In the genomic region with DNA sequence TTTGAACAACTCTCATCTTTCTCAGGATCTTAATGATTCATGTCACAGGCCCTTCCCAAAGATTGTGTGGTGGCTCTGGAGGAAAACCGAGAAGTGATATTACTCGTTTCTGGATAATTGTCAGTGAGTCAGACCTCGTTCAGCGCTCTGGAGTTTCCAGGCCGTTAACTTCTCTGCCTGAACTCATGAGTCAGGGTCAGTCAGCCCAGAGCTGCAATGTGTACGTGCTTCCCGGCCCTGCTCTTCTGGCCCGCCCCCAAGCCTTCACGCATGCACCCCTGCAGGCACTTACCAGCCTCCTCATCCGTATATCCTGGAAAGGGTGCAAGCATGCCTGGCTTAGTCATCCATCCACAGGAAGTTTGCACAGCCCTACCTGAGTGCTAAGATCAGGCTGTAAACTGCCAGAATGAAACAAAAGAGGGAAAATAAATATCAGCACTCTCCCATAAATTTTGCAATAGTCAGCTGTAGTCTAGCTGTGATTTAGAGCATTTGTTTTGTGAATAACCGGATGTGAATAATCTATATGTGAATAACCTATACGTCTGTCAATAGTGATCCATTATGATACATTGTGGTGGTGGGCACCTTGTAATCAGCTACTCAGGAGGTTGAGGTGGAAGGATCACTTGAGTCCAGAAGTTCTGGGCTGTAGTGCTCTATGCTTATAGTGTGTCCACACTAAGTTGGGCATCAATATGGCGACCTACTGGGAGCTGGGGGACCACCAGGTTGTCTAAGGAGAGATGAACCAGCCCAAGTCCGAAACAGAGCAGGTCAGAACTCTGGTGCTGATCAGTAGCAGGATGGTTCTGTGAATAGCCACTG, we compare ENCODE assay signal across 9 cellular contexts. TPM values are rescaled to one million over a fixed set of nuclear protein-coding genes. Genes with fewer than 3 reads are reported as not detected.
DNase-seq lines count a peak whose midpoint lies in the region; TF ChIP-seq lines count a peak whose summit lies in the region.
"Had no signal": no experiment of that assay in that cellular context is flagged by ENCODE, and none has a peak within 500 bp of the region (broad histone marks: within the 10 kb centered on the region; RNA-seq: fewer than 3 reads in every experiment).

No MANE protein-coding gene starts in this region.

- H3K36me3 ChIP-seq in BJ (ENCODE audit: control insufficient read depth, insufficient read depth, low read length) (no peaks in the 10 kb centered on the region), spleen (no peaks in the 10 kb centered on the region)

- peak; percentile 97 for DNase-seq in BJ (ENCODE audit: low read depth)
- DNase-seq in GM20000 (ENCODE audit: low spot score) = peak; percentile 51
- peak; percentile 73 for DNase-seq in NCI-H146 (lab: John Stamatoyannopoulos, UW)
- peak; percentile 72 to 80 for DNase-seq in activated T-cell treated with anti-CD3 and anti-CD28 coated beads, Interleukin-2, amount 50 U/mL, for 48 hours
- peak; percentile 84 for DNase-seq in hepatic stellate cell (ENCODE audit: low spot score)
- no peak for DNase-seq in spleen
- no peak for DNase-seq in NCI-H2171 (lab: John Stamatoyannopoulos, UW)
- DNase-seq in DMS114 treated with DMSO at 0.1 percent for 48 hours (lab: John Stamatoyannopoulos, UW; ENCODE audit: unreplicated experiment) = no peak
- DNase-seq: naive B cell had no signal

- intact Hi-C loops in spleen (cut with DNase I; ENCODE audit: low total_unique reads) = no loop called here

- H3K27ac ChIP-seq in spleen = peak overlapping the region in 6 of 8 donors; percentile 3 to 35 (median 21)

- CTCF ChIA-PET in BJ (lab: Yijun Ruan, JAX) = interaction anchor here (0.6 to 6.9 kb wide), 2 partner anchors 13 to 53 kb away, joined by 3 to 43 read pairs; no protein-coding TSS in a partner anchor

- 39 to 58% (median 48%) methylated on average over 14 of the region's 14 CpGs for WGBS in spleen, 5 donors

- H3K27me3 ChIP-seq in BJ (ENCODE audit: control insufficient read depth, insufficient read depth, low read length) = no peaks in the 10 kb centered on the region
- H3K27me3 ChIP-seq in spleen (replicated peaks in 1 of 7) = no peaks in the 10 kb centered on the region

- POLR2A ChIA-PET in BJ (lab: Charles Lee) = no interaction called here

- no peak for TF ChIP-seq POLR2A in spleen (IDR thresholded peaks at IDR 0.05)

- no peaks in the 10 kb centered on the region for H3K9me3 ChIP-seq in spleen

- H3K4me3 ChIP-seq in BJ (ENCODE audit: low read depth, low read length) (no peak overlapping the region), spleen (no peak overlapping the region)

- TF ChIP-seq CTCF in BJ (IDR thresholded peaks at IDR 0.05; ENCODE audit: insufficient read depth, low read depth, low read length) = no peak
- no peak for TF ChIP-seq CTCF in GM20000 (IDR thresholded peaks at IDR 0.05; ENCODE audit: extremely low read depth, missing control alignments)
- TF ChIP-seq CTCF in spleen (IDR thresholded peaks at IDR 0.05 in 8 of 11, conservative IDR thresholded peaks at IDR 0.05 in 3 of 11) = no peak

- peaks cover 3 to 43% (median 31%) of the 10 kb centered on the region in 6 donors for H3K4me1 ChIP-seq in spleen

RNA-seq across cellular contexts. Expression of a gene that starts 35.3 kb away (rescaled TPM):
- polyA plus RNA-seq in BJ (2011; rRNA removed) (9.2 and 17.5 TPM in 2 replicates), spleen (10 to 100 TPM; 16.4 to 25.0 (median 16.7) TPM)
- 9.0 and 10.9 TPM in 2 replicates for polyA minus RNA-seq in BJ (2011; rRNA and poly(A)+ RNA removed)
- total RNA-seq in spleen = 10 to 100 TPM; 57.7 to 90.0 (median 77.0) TPM

Comparison
In these comparisons a context has a peak if more than half of its experiments do, and no peak if none do; other contexts are left out.
1. DNase-seq: peak in BJ (single experiment), GM20000 (single experiment), NCI-H146 (single experiment), activated T-cell treated with anti-CD3 and anti-CD28 coated beads, Interleukin-2, amount 50 U/mL, for 48 hours (2 of 2) and hepatic stellate cell (single experiment); none in spleen (single experiment), NCI-H2171 (single experiment) and DMS114 treated with DMSO at 0.1 percent for 48 hours (single experiment).